ENCODE assay signal across 8 cellular contexts in the genomic region with DNA sequence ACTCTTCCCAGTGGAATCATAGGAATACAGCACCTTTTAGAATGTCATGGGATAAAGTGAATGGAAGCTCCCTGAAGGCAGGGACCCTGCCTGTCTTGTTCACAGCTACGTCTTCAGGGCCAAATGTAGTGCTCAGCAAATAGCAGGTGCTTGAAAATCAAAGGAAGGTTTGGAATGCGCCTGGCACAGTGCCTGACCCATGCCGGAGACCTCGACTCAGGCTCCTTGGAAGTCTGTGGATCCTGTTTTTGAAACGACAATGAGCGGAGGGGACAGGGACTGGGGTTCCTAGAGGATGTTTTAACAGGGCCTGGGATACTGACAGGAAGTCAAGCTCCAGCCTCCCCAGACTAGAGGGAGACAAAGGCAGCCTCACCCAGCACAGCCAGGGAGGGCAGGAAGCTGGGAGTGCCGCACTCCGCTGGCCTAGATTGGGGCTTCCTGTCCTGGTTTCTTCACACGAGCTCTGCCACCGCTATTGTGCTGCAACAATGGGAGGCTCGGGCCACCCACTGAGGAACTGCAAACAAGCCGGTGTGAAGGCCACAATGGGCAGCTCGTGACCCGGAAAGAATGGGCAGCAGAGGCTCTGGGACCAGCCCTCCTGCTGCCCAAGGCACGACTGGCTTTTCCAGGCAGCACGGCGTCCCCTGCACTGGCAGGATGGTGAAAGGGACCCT.
DNase-seq lines count a peak whose midpoint lies in the region; TF ChIP-seq lines count a peak whose summit lies in the region.

No MANE protein-coding gene starts in this region.

- no peak overlapping the region for H2BK120ac ChIP-seq in trophoblast cell (ENCODE audit: insufficient read depth, low read length, poor library complexity)

- no peak overlapping the region for H4K91ac ChIP-seq in trophoblast cell (ENCODE audit: low read depth, low read length)

- H3K4me2 ChIP-seq in BLaER1 = peak overlapping the region; percentile 76
- H3K4me2 ChIP-seq in trophoblast cell (ENCODE audit: low read length) = no peak overlapping the region

- no peak overlapping the region for H3K14ac ChIP-seq in trophoblast cell (ENCODE audit: low read length)

- H3K23ac ChIP-seq in trophoblast cell (ENCODE audit: low read length) = no peak overlapping the region

- no peaks in the 10 kb centered on the region for H3K27me3 ChIP-seq in BLaER1
- H3K27me3 ChIP-seq in left ventricle myocardium inferior (ENCODE audit: low read depth) = no peaks in the 10 kb centered on the region
- no peaks in the 10 kb centered on the region for H3K27me3 ChIP-seq in trophoblast cell (ENCODE audit: insufficient read depth, low read length)

- H3K4ac ChIP-seq in trophoblast cell (ENCODE audit: low read depth, low read length) = no peak overlapping the region

- no peaks in the 10 kb centered on the region for H4K20me1 ChIP-seq in BLaER1

- H3K36me3 ChIP-seq in BLaER1 (no peaks in the 10 kb centered on the region), left ventricle myocardium inferior (no peaks in the 10 kb centered on the region), trophoblast cell (ENCODE audit: control insufficient read depth in 1 of 2, insufficient read depth in 2 of 2, low read length in 2 of 2) (no peaks in the 10 kb centered on the region)

- DNase-seq in NB4 (ENCODE audit: low read depth) (peak; percentile 91), activated T-helper 1 cell treated with Interleukin-2 at 50 U/mL for 16 hours (ENCODE audit: low read depth) (peak; percentile 45), left ventricle myocardium inferior (peak; percentile 71), NCI-H226 (no peak), OCI-M1 (lab: John Stamatoyannopoulos, UW) (no peak), trophoblast cell (no peak)
- peak; percentile 38 to 41 for DNase-seq in stimulated activated CD4-positive, alpha-beta T cell treated with anti-CD3 and anti-CD28 coated beads, Interleukin-2, amount 100 ng/mL, for 24 hours

- H2BK5ac ChIP-seq in trophoblast cell (ENCODE audit: low read depth, low read length, poor library complexity) = no peak overlapping the region

- H3K9ac ChIP-seq in BLaER1 (peak overlapping the region; percentile 66; the same call in 1 of the 2 replicates), trophoblast cell (ENCODE audit: low read length) (no peak overlapping the region)

- no peak overlapping the region for H2AFZ ChIP-seq in trophoblast cell (ENCODE audit: insufficient read depth, low read length, poor library complexity)

- TF ChIP-seq CTCF in NB4 (IDR thresholded peaks at IDR 0.05; ENCODE audit: low read depth, low read length) = peak; percentile 5
- no peak for TF ChIP-seq CTCF in left ventricle myocardium inferior (IDR thresholded peaks at IDR 0.05; ENCODE audit: borderline replicate concordance)

- no peak overlapping the region for H2BK12ac ChIP-seq in trophoblast cell (ENCODE audit: low read length)

- TF ChIP-seq POLR2A in NB4 (IDR thresholded peaks at IDR 0.05; ENCODE audit: extremely low read depth, insufficient read length) = no peak

- H3K18ac ChIP-seq in trophoblast cell (ENCODE audit: low read length) = no peak overlapping the region

- H4K12ac ChIP-seq in trophoblast cell (ENCODE audit: low read depth, low read length) = no peak overlapping the region

- no peak overlapping the region for H2AK5ac ChIP-seq in trophoblast cell (ENCODE audit: low read length)

- H3K79me2 ChIP-seq in trophoblast cell (ENCODE audit: control insufficient read depth, insufficient read depth, low read length, poor library complexity) = no peaks in the 10 kb centered on the region

- H4K8ac ChIP-seq in trophoblast cell (ENCODE audit: low read depth, low read length) = no peak overlapping the region

- no peaks in the 10 kb centered on the region for H3K79me1 ChIP-seq in trophoblast cell (ENCODE audit: low read length)

- intact Hi-C loops in left ventricle myocardium inferior (cut with micrococcal nuclease) = no loop called here

- H3K4me1 ChIP-seq in BLaER1 = peaks cover 81% of the 10 kb centered on the region
- peaks cover 36% of the 10 kb centered on the region for H3K4me1 ChIP-seq in left ventricle myocardium inferior
- peaks cover 0 to 4% of the 10 kb centered on the region in 2 experiments for H3K4me1 ChIP-seq in trophoblast cell (ENCODE audit: control insufficient read depth in 1 of 2, insufficient read depth in 2 of 2, low read length in 2 of 2)

- H3K27ac ChIP-seq in BLaER1 (peak overlapping the region; percentile 87), left ventricle myocardium inferior (replicated peaks) (peak overlapping the region; percentile 90), trophoblast cell (ENCODE audit: low read depth, low read length) (no peak overlapping the region)

- H3K4me3 ChIP-seq in BLaER1 = peak overlapping the region; percentile 5; the same call in 1 of the 2 replicates
- H3K4me3 ChIP-seq in NB4 (ENCODE audit: low read depth, low read length) = peak overlapping the region; percentile 19
- H3K4me3 ChIP-seq in left ventricle myocardium inferior = no peak overlapping the region
- H3K4me3 ChIP-seq in trophoblast cell (ENCODE audit: low read depth, low read length) = no peak overlapping the region

- peaks cover 10% of the 10 kb centered on the region for H3K9me3 ChIP-seq in BLaER1
- H3K9me3 ChIP-seq in left ventricle myocardium inferior (replicated peaks) = peaks cover 11% of the 10 kb centered on the region
- peaks cover 4% of the 10 kb centered on the region for H3K9me3 ChIP-seq in trophoblast cell (ENCODE audit: insufficient read depth, low read depth, low read length)

- no CpG with 5 or more reads among the region's 17 CpGs for WGBS in trophoblast cell (ENCODE audit: extremely low coverage, insufficient coverage, insufficient read length)

Comparison
In these comparisons a context has a peak if more than half of its experiments do, and no peak if none do; other contexts are left out.
1. H3K4me3 ChIP-seq: peak in BLaER1 (single experiment) and NB4 (single experiment); none in left ventricle myocardium inferior (single experiment) and trophoblast cell (single experiment).
2. DNase-seq: peak in NB4 (single experiment), activated T-helper 1 cell treated with Interleukin-2 at 50 U/mL for 16 hours (single experiment), left ventricle myocardium inferior (single experiment) and stimulated activated CD4-positive, alpha-beta T cell treated with anti-CD3 and anti-CD28 coated beads, Interleukin-2, amount 100 ng/mL, for 24 hours (2 of 2); none in NCI-H226 (single experiment), OCI-M1 (single experiment) and trophoblast cell (0 of 2).